In genomic region chr15:90143176-90143655, GRCh38 we compare ENCODE assay signal across 1 cellular context.
TF ChIP-seq lines count a peak whose summit lies in the region.

No MANE protein-coding gene starts in this region.

TF ChIP-seq in K562, 482 proteins besides CTCF, POLR2A, EP300 and RAD21 (continues in another document):
- TF ChIP-seq, protein P1, sequence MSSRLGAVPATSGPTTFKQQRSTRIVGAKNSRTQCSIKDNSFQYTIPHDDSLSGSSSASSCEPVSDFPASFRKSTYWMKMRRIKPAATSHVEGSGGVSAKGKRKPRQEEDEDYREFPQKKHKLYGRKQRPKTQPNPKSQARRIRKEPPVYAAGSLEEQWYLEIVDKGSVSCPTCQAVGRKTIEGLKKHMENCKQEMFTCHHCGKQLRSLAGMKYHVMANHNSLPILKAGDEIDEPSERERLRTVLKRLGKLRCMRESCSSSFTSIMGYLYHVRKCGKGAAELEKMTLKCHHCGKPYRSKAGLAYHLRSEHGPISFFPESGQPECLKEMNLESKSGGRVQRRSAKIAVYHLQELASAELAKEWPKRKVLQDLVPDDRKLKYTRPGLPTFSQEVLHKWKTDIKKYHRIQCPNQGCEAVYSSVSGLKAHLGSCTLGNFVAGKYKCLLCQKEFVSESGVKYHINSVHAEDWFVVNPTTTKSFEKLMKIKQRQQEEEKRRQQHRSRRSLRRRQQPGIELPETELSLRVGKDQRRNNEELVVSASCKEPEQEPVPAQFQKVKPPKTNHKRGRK (tag; IDR thresholded peaks at IDR 0.05) = no peak
- TF ChIP-seq ILK (tag; IDR thresholded peaks at IDR 0.05; ENCODE audit: borderline replicate concordance, low read depth) = no peak
- TF ChIP-seq NFE2L1 (tag; IDR thresholded peaks at IDR 0.05; ENCODE audit: borderline replicate concordance, low read depth) = no peak
- TF ChIP-seq ZNF12 (CRISPR knock-in tag; IDR thresholded peaks at IDR 0.05) = no peak
- no peak for TF ChIP-seq HSF4 (CRISPR knock-in tag; IDR thresholded peaks at IDR 0.05; ENCODE audit: borderline replicate concordance)
- no peak for TF ChIP-seq NR1H2 (CRISPR knock-in tag; IDR thresholded peaks at IDR 0.05)
- TF ChIP-seq TSC22D4 (tag; IDR thresholded peaks at IDR 0.05) = no peak
- peak; percentile 77; the same call in 1 of the 2 replicates for TF ChIP-seq RUNX1 (IDR thresholded peaks at IDR 0.05; ENCODE audit: low read depth)
- TF ChIP-seq CSDE1 (IDR thresholded peaks at IDR 0.05) = no peak
- TF ChIP-seq BRF2 (IDR thresholded peaks at IDR 0.05; ENCODE audit: borderline replicate concordance, insufficient read depth, insufficient read length) = no peak
- 0 out of 2 replicates have a peak, but pooled peaks have one; percentile 47 for TF ChIP-seq BCL6 (CRISPR knock-in tag; IDR thresholded peaks at IDR 0.05)
- TF ChIP-seq, protein P2, sequence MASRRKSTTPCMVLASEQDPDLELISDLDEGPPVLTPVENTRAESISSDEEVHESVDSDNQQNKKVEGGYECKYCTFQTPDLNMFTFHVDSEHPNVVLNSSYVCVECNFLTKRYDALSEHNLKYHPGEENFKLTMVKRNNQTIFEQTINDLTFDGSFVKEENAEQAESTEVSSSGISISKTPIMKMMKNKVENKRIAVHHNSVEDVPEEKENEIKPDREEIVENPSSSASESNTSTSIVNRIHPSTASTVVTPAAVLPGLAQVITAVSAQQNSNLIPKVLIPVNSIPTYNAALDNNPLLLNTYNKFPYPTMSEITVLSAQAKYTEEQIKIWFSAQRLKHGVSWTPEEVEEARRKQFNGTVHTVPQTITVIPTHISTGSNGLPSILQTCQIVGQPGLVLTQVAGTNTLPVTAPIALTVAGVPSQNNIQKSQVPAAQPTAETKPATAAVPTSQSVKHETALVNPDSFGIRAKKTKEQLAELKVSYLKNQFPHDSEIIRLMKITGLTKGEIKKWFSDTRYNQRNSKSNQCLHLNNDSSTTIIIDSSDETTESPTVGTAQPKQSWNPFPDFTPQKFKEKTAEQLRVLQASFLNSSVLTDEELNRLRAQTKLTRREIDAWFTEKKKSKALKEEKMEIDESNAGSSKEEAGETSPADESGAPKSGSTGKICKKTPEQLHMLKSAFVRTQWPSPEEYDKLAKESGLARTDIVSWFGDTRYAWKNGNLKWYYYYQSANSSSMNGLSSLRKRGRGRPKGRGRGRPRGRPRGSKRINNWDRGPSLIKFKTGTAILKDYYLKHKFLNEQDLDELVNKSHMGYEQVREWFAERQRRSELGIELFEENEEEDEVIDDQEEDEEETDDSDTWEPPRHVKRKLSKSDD (conservative IDR thresholded peaks at IDR 0.05; ENCODE audit: low read length) = no peak
- TF ChIP-seq TAF9B (IDR thresholded peaks at IDR 0.05; ENCODE audit: partially characterized antibody) = peak; percentile 64
- peak; percentile 80 for TF ChIP-seq FOXM1 (IDR thresholded peaks at IDR 0.05; ENCODE audit: low read depth)
- no peak for TF ChIP-seq FOXM1 (CRISPR knock-in tag; IDR thresholded peaks at IDR 0.05; ENCODE audit: low read depth)
- TF ChIP-seq HDAC8 (tag; IDR thresholded peaks at IDR 0.05) = peak; percentile 62; the same call in 1 of the 2 replicates
- TF ChIP-seq, protein P3, sequence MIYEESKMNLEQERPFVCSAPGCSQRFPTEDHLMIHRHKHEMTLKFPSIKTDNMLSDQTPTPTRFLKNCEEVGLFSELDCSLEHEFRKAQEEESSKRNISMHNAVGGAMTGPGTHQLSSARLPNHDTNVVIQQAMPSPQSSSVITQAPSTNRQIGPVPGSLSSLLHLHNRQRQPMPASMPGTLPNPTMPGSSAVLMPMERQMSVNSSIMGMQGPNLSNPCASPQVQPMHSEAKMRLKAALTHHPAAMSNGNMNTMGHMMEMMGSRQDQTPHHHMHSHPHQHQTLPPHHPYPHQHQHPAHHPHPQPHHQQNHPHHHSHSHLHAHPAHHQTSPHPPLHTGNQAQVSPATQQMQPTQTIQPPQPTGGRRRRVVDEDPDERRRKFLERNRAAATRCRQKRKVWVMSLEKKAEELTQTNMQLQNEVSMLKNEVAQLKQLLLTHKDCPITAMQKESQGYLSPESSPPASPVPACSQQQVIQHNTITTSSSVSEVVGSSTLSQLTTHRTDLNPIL (CRISPR knock-in tag; IDR thresholded peaks at IDR 0.05) = no peak
- no peak for TF ChIP-seq HNRNPLL (IDR thresholded peaks at IDR 0.05; ENCODE audit: low read depth, low read length, poor library complexity, severe bottlenecking)
- no peak for TF ChIP-seq TSHZ1 (CRISPR knock-in tag; IDR thresholded peaks at IDR 0.05)
- TF ChIP-seq, protein P4, sequence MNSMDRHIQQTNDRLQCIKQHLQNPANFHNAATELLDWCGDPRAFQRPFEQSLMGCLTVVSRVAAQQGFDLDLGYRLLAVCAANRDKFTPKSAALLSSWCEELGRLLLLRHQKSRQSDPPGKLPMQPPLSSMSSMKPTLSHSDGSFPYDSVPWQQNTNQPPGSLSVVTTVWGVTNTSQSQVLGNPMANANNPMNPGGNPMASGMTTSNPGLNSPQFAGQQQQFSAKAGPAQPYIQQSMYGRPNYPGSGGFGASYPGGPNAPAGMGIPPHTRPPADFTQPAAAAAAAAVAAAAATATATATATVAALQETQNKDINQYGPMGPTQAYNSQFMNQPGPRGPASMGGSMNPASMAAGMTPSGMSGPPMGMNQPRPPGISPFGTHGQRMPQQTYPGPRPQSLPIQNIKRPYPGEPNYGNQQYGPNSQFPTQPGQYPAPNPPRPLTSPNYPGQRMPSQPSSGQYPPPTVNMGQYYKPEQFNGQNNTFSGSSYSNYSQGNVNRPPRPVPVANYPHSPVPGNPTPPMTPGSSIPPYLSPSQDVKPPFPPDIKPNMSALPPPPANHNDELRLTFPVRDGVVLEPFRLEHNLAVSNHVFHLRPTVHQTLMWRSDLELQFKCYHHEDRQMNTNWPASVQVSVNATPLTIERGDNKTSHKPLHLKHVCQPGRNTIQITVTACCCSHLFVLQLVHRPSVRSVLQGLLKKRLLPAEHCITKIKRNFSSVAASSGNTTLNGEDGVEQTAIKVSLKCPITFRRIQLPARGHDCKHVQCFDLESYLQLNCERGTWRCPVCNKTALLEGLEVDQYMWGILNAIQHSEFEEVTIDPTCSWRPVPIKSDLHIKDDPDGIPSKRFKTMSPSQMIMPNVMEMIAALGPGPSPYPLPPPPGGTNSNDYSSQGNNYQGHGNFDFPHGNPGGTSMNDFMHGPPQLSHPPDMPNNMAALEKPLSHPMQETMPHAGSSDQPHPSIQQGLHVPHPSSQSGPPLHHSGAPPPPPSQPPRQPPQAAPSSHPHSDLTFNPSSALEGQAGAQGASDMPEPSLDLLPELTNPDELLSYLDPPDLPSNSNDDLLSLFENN (IDR thresholded peaks at IDR 0.05; ENCODE audit: low read depth in 2 of 2, low read length in 2 of 2) = peak in 1 of 2 experiments; percentile 92; a peak in 2 of 4 replicates
- peak; percentile 82 for TF ChIP-seq SMAD1 (IDR thresholded peaks at IDR 0.05; ENCODE audit: low read depth, low read length, partially characterized antibody)
- TF ChIP-seq FOXJ3 (CRISPR knock-in tag; IDR thresholded peaks at IDR 0.05) = no peak
- TF ChIP-seq, protein P5, sequence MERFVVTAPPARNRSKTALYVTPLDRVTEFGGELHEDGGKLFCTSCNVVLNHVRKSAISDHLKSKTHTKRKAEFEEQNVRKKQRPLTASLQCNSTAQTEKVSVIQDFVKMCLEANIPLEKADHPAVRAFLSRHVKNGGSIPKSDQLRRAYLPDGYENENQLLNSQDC (CRISPR knock-in tag; IDR thresholded peaks at IDR 0.05) = no peak
- no peak for TF ChIP-seq ZNF699 (CRISPR knock-in tag; IDR thresholded peaks at IDR 0.05; ENCODE audit: insufficient replicate concordance)
- TF ChIP-seq, protein P6, sequence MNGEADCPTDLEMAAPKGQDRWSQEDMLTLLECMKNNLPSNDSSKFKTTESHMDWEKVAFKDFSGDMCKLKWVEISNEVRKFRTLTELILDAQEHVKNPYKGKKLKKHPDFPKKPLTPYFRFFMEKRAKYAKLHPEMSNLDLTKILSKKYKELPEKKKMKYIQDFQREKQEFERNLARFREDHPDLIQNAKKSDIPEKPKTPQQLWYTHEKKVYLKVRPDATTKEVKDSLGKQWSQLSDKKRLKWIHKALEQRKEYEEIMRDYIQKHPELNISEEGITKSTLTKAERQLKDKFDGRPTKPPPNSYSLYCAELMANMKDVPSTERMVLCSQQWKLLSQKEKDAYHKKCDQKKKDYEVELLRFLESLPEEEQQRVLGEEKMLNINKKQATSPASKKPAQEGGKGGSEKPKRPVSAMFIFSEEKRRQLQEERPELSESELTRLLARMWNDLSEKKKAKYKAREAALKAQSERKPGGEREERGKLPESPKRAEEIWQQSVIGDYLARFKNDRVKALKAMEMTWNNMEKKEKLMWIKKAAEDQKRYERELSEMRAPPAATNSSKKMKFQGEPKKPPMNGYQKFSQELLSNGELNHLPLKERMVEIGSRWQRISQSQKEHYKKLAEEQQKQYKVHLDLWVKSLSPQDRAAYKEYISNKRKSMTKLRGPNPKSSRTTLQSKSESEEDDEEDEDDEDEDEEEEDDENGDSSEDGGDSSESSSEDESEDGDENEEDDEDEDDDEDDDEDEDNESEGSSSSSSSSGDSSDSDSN (IDR thresholded peaks at IDR 0.05; ENCODE audit: borderline replicate concordance in 1 of 2, low read depth in 2 of 2, low read length in 2 of 2) = 0 out of 4 replicates have a peak, but pooled peaks of 1 of the 2 experiments have one; percentile 8
- TF ChIP-seq PCBP1 (IDR thresholded peaks at IDR 0.05; ENCODE audit: low read depth, low read length, poor library complexity, severe bottlenecking) = peak; percentile 49
- peak; percentile 55; the same call in 1 of the 2 replicates for TF ChIP-seq MBD2 (IDR thresholded peaks at IDR 0.05; ENCODE audit: borderline replicate concordance, low read depth)
- no peak for TF ChIP-seq FOS (IDR thresholded peaks at IDR 0.05; ENCODE audit: extremely low read depth, insufficient read length)
- no peak for TF ChIP-seq MEIS2 (IDR thresholded peaks at IDR 0.05; ENCODE audit: partially characterized antibody)
- no peak for TF ChIP-seq SNIP1 (IDR thresholded peaks at IDR 0.05; ENCODE audit: low read depth)
- TF ChIP-seq, protein P7, sequence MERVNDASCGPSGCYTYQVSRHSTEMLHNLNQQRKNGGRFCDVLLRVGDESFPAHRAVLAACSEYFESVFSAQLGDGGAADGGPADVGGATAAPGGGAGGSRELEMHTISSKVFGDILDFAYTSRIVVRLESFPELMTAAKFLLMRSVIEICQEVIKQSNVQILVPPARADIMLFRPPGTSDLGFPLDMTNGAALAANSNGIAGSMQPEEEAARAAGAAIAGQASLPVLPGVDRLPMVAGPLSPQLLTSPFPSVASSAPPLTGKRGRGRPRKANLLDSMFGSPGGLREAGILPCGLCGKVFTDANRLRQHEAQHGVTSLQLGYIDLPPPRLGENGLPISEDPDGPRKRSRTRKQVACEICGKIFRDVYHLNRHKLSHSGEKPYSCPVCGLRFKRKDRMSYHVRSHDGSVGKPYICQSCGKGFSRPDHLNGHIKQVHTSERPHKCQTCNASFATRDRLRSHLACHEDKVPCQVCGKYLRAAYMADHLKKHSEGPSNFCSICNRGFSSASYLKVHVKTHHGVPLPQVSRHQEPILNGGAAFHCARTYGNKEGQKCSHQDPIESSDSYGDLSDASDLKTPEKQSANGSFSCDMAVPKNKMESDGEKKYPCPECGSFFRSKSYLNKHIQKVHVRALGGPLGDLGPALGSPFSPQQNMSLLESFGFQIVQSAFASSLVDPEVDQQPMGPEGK (CRISPR knock-in tag; IDR thresholded peaks at IDR 0.05; ENCODE audit: borderline replicate concordance) = no peak
- TF ChIP-seq ZBTB7A (IDR thresholded peaks at IDR 0.05; ENCODE audit: borderline replicate concordance, control insufficient read depth, low read depth, low read length) = peak; percentile 99
- no peak for TF ChIP-seq RHOXF2B (CRISPR knock-in tag; conservative IDR thresholded peaks at IDR 0.05)
- no peak for TF ChIP-seq RFX7 (CRISPR knock-in tag; IDR thresholded peaks at IDR 0.05)
- TF ChIP-seq CBX3 (IDR thresholded peaks at IDR 0.05; ENCODE audit: borderline replicate concordance in 1 of 2, low read length in 2 of 2) = peak in 1 of 2 experiments; percentile 79; a peak in 1 of 3 replicates
- peak; percentile 66 for TF ChIP-seq SAP30 (IDR thresholded peaks at IDR 0.05; ENCODE audit: borderline replicate concordance, insufficient read depth, low read depth, low read length, poor library complexity, severe bottlenecking)
- peak; percentile 98 for TF ChIP-seq SMAD4 (CRISPR knock-in tag; conservative IDR thresholded peaks at IDR 0.05)
- no peak for TF ChIP-seq KHSRP (IDR thresholded peaks at IDR 0.05)
- no peak for TF ChIP-seq ZNF124 (CRISPR knock-in tag; IDR thresholded peaks at IDR 0.05)
- TF ChIP-seq, protein P8, sequence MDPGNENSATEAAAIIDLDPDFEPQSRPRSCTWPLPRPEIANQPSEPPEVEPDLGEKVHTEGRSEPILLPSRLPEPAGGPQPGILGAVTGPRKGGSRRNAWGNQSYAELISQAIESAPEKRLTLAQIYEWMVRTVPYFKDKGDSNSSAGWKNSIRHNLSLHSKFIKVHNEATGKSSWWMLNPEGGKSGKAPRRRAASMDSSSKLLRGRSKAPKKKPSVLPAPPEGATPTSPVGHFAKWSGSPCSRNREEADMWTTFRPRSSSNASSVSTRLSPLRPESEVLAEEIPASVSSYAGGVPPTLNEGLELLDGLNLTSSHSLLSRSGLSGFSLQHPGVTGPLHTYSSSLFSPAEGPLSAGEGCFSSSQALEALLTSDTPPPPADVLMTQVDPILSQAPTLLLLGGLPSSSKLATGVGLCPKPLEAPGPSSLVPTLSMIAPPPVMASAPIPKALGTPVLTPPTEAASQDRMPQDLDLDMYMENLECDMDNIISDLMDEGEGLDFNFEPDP (CRISPR knock-in tag; IDR thresholded peaks at IDR 0.05) = no peak
